In the genomic region with DNA sequence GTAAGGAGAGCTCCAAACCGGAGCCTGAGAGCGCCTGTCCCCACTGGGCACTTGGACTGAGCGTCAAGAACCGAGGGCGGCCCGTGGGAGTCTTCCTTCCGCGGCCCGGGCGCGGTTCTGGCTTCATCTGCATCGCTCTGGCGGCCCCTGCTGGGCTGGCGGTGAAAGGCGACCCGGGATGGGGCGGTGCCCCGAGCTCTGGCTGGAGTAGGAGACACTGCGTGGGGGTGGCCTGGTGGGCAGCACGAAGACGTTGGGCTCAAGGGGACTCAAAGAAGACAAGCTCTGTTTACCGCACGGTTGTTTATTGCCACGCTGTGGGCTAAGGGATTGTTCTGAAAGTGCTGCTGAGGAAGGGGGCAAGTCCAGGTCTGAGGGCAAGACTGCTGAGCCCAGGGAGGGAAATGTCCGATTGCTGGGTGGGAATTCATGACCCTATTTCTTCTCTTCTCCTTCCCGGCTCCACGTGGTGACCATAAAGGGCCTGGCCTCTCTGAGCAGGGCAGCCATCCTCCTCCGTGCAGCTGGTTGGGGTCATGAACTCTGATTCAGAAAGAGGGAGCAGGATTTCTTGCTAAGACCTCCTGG, we compare ENCODE assay signal across 8 cellular contexts. TPM values are rescaled to one million over a fixed set of nuclear protein-coding genes. Genes with fewer than 3 reads are reported as not detected.
DNase-seq lines count a peak whose midpoint lies in the region; ATAC-seq and TF ChIP-seq lines count a peak whose summit lies in the region.

No MANE protein-coding gene starts in this region.

- peak overlapping the region; percentile 9 for H3K4me3 ChIP-seq in fibroblast of mammary gland (ENCODE audit: control insufficient read depth, low read depth, low read length)
- H3K4me3 ChIP-seq in neural cell (ENCODE audit: low read length), result no peak overlapping the region

- peak; percentile 1 to 26 (median 4) for DNase-seq in NCI-H1417 (lab: John Stamatoyannopoulos, UW)
- DNase-seq in NCI-H1417 treated with DMSO at 0.1 percent for 48 hours (lab: John Stamatoyannopoulos, UW), result no peak
- DNase-seq in activated T-helper 1 cell treated with anti-CD3 and anti-CD28 coated beads, Interleukin-12 subunit alpha, Interleukin-12 subunit beta, Interleukin-2, Interleukin-4 antibody, amounts not matched to agents 30 ng/mL and 10 ng/mL and 1 ng/mL, durations not matched to agents 14 hours and 24 hours and 36 hours (ENCODE audit: low spot score), result peak; percentile 80
- DNase-seq in fibroblast of mammary gland (ENCODE audit: low read depth), result peak; percentile 68
- DNase-seq in stimulated activated naive CD4-positive, alpha-beta T cell treated with Interleukin-2 at 50 U/mL for 16 hours (lab: John Stamatoyannopoulos, UW), result peak; percentile 77

- H3K36me3 ChIP-seq in neural cell (ENCODE audit: insufficient read depth, low read length), result no peaks in the 10 kb centered on the region

- H4K20me1 ChIP-seq in neural cell (ENCODE audit: insufficient read depth), result no peaks in the 10 kb centered on the region

- H3K36me3 Mint-ChIP-seq in activated T-helper 1 cell treated with anti-CD3 and anti-CD28 coated beads, Interleukin-12 subunit alpha, Interleukin-12 subunit beta, Interleukin-2, Interleukin-4 antibody, amounts not matched to agents 30 ng/mL and 10 ng/mL and 1 ng/mL, durations not matched to agents 14 hours and 24 hours and 36 hours (ENCODE audit: low read depth), result no peaks in the 10 kb centered on the region

- no peak overlapping the region for H3K4me3 Mint-ChIP-seq in activated T-helper 1 cell treated with anti-CD3 and anti-CD28 coated beads, Interleukin-12 subunit alpha, Interleukin-12 subunit beta, Interleukin-2, Interleukin-4 antibody, amounts not matched to agents 30 ng/mL and 10 ng/mL and 1 ng/mL, durations not matched to agents 14 hours and 24 hours and 36 hours

- H3K79me2 ChIP-seq in neural cell (replicated peaks; ENCODE audit: insufficient read depth, low read length), result no peaks in the 10 kb centered on the region

- no peak for TF ChIP-seq EP300 in neural cell (conservative IDR thresholded peaks at IDR 0.05; ENCODE audit: poor library complexity, severe bottlenecking)

- no peak overlapping the region for H3K4me2 ChIP-seq in neural cell (ENCODE audit: low read length)

- no peak overlapping the region for H3K27ac ChIP-seq in neural cell (ENCODE audit: low read length)

- no peak overlapping the region for H2AFZ ChIP-seq in neural cell (ENCODE audit: low read depth, low read length)

- ATAC-seq in HG03108 (IDR thresholded peaks at IDR 0.05; ENCODE audit: unreplicated experiment), result peak; percentile 67

- no peaks in the 10 kb centered on the region for H3K9me3 Mint-ChIP-seq in activated T-helper 1 cell treated with anti-CD3 and anti-CD28 coated beads, Interleukin-12 subunit alpha, Interleukin-12 subunit beta, Interleukin-2, Interleukin-4 antibody, amounts not matched to agents 30 ng/mL and 10 ng/mL and 1 ng/mL, durations not matched to agents 14 hours and 24 hours and 36 hours

- no peaks in the 10 kb centered on the region for H3K9me2 ChIP-seq in neural cell (ENCODE audit: insufficient read depth, low read length)

- peaks cover 15% of the 10 kb centered on the region for H3K27me3 Mint-ChIP-seq in activated T-helper 1 cell treated with anti-CD3 and anti-CD28 coated beads, Interleukin-12 subunit alpha, Interleukin-12 subunit beta, Interleukin-2, Interleukin-4 antibody, amounts not matched to agents 30 ng/mL and 10 ng/mL and 1 ng/mL, durations not matched to agents 14 hours and 24 hours and 36 hours (ENCODE audit: insufficient read depth)

- intact Hi-C loops in activated T-helper 1 cell treated with anti-CD3 and anti-CD28 coated beads, Interleukin-12 subunit alpha, Interleukin-12 subunit beta, Interleukin-2, Interleukin-4 antibody, amounts not matched to agents 30 ng/mL and 10 ng/mL and 1 ng/mL, durations not matched to agents 14 hours and 24 hours and 36 hours (cut with micrococcal nuclease), result loop anchor here (1.0 to 2.0 kb wide), 3 partner anchors 54 to 91 kb away; no protein-coding TSS in a partner anchor

- TF ChIP-seq CTCF in fibroblast of mammary gland (conservative IDR thresholded peaks at IDR 0.05; ENCODE audit: control insufficient read depth, insufficient read depth, low read depth, low read length) (peak; percentile 81), neural cell (IDR thresholded peaks at IDR 0.05; ENCODE audit: poor library complexity, severe bottlenecking) (peak; percentile 58)

- no peaks in the 10 kb centered on the region for H3K9me3 ChIP-seq in neural cell (ENCODE audit: low read length)

- peak; percentile 53 for TF ChIP-seq RAD21 in neural cell (conservative IDR thresholded peaks at IDR 0.05)

- H3F3A ChIP-seq in neural cell (ENCODE audit: insufficient read depth, low read length, poor library complexity, severe bottlenecking), result no peaks in the 10 kb centered on the region

- H3K27me3 ChIP-seq in neural cell (ENCODE audit: insufficient read depth, low read depth, low read length), result no peaks in the 10 kb centered on the region

- no peak overlapping the region for H3K9ac ChIP-seq in neural cell (ENCODE audit: low read length)

- H3K27ac Mint-ChIP-seq in activated T-helper 1 cell treated with anti-CD3 and anti-CD28 coated beads, Interleukin-12 subunit alpha, Interleukin-12 subunit beta, Interleukin-2, Interleukin-4 antibody, amounts not matched to agents 30 ng/mL and 10 ng/mL and 1 ng/mL, durations not matched to agents 14 hours and 24 hours and 36 hours, result no peak overlapping the region

- H3K4me1 Mint-ChIP-seq in activated T-helper 1 cell treated with anti-CD3 and anti-CD28 coated beads, Interleukin-12 subunit alpha, Interleukin-12 subunit beta, Interleukin-2, Interleukin-4 antibody, amounts not matched to agents 30 ng/mL and 10 ng/mL and 1 ng/mL, durations not matched to agents 14 hours and 24 hours and 36 hours (ENCODE audit: low read depth), result peaks cover 24% of the 10 kb centered on the region

TF ChIP-seq in PFSK-1, 5 proteins besides CTCF, POLR2A, EP300 and RAD21 (continues in another document):
- TF ChIP-seq, protein P1, sequence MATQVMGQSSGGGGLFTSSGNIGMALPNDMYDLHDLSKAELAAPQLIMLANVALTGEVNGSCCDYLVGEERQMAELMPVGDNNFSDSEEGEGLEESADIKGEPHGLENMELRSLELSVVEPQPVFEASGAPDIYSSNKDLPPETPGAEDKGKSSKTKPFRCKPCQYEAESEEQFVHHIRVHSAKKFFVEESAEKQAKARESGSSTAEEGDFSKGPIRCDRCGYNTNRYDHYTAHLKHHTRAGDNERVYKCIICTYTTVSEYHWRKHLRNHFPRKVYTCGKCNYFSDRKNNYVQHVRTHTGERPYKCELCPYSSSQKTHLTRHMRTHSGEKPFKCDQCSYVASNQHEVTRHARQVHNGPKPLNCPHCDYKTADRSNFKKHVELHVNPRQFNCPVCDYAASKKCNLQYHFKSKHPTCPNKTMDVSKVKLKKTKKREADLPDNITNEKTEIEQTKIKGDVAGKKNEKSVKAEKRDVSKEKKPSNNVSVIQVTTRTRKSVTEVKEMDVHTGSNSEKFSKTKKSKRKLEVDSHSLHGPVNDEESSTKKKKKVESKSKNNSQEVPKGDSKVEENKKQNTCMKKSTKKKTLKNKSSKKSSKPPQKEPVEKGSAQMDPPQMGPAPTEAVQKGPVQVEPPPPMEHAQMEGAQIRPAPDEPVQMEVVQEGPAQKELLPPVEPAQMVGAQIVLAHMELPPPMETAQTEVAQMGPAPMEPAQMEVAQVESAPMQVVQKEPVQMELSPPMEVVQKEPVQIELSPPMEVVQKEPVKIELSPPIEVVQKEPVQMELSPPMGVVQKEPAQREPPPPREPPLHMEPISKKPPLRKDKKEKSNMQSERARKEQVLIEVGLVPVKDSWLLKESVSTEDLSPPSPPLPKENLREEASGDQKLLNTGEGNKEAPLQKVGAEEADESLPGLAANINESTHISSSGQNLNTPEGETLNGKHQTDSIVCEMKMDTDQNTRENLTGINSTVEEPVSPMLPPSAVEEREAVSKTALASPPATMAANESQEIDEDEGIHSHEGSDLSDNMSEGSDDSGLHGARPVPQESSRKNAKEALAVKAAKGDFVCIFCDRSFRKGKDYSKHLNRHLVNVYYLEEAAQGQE (IDR thresholded peaks at IDR 0.05; ENCODE audit: insufficient read depth in 1 of 2, low read depth in 2 of 2, low read length in 2 of 2), result no peak

TF ChIP-seq in neural cell, 6 proteins besides CTCF, POLR2A, EP300 and RAD21 (continues in another document):
- no peak for TF ChIP-seq EZH2 (IDR thresholded peaks at IDR 0.05; ENCODE audit: borderline replicate concordance, insufficient read depth, low read length, poor library complexity, severe bottlenecking)

RNA-seq across cellular contexts. Expression of a gene that starts 29.8 kb away (rescaled TPM):
- polyA plus RNA-seq in PFSK-1 (2012; ENCODE audit: insufficient read length, low read depth), result 8.7 TPM
- 0.37 and 0.60 TPM in 2 replicates for total RNA-seq in activated T-helper 1 cell treated with anti-CD3 and anti-CD28 coated beads, Interleukin-12 subunit alpha, Interleukin-12 subunit beta, Interleukin-2, Interleukin-4 antibody, amounts not matched to agents 30 ng/mL and 10 ng/mL and 1 ng/mL, durations not matched to agents 14 hours and 24 hours and 36 hours
- 1.1 and 1.5 TPM in 2 replicates for polyA plus RNA-seq in neural cell
- 0.24 and 0.35 TPM in 2 replicates for polyA minus RNA-seq in neural cell

RNA-seq across cellular contexts. Expression of a gene that starts 57.2 kb away (rescaled TPM):
- 32.1 TPM for polyA plus RNA-seq in PFSK-1 (2012; ENCODE audit: insufficient read length, low read depth)
- 24.4 and 26.0 TPM in 2 replicates for total RNA-seq in activated T-helper 1 cell treated with anti-CD3 and anti-CD28 coated beads, Interleukin-12 subunit alpha, Interleukin-12 subunit beta, Interleukin-2, Interleukin-4 antibody, amounts not matched to agents 30 ng/mL and 10 ng/mL and 1 ng/mL, durations not matched to agents 14 hours and 24 hours and 36 hours
- polyA plus RNA-seq in neural cell, result 11.2 and 17.8 TPM in 2 replicates
- 23.0 and 25.6 TPM in 2 replicates for polyA minus RNA-seq in neural cell
